Comparison of ENCODE assay signal across 10 cellular contexts in genomic region chr4:112312610-112313239, GRCh38. TPM values are rescaled to one million over a fixed set of nuclear protein-coding genes. Genes with fewer than 3 reads are reported as not detected.
DNase-seq lines count a peak whose midpoint lies in the region; ATAC-seq and TF ChIP-seq lines count a peak whose summit lies in the region.
"Had no signal": no experiment of that assay in that cellular context is flagged by ENCODE, and none has a peak within 500 bp of the region (broad histone marks: within the 10 kb centered on the region; RNA-seq: fewer than 3 reads in every experiment).

No MANE protein-coding gene starts in this region.

- TF ChIP-seq CTCF in neutrophil (IDR thresholded peaks at IDR 0.05) (no peak), HFFc6 (IDR thresholded peaks at IDR 0.05) (no peak)

- peak; percentile 58 to 62 for DNase-seq in Kasumi-1 (lab: John Stamatoyannopoulos, UW)
- no peak for DNase-seq in HFFc6
- DNase-seq in NCI-H146 (lab: John Stamatoyannopoulos, UW): no peak
- no peak for DNase-seq in dedifferentiated amniotic fluid mesenchymal stem cell (ENCODE audit: extremely low spot score)
- DNase-seq: activated naive CD4-positive, alpha-beta T cell; H9 had no signal

- H3K36me3 ChIP-seq in neutrophil: no peaks in the 10 kb centered on the region

- H3K4me3 ChIP-seq in neutrophil (ENCODE audit: low read depth in 1 of 2, low read length in 1 of 2): peak overlapping the region; percentile 36 to 46

- H3K27me3 Mint-ChIP-seq in HFFc6 (ENCODE audit: insufficient read depth): peaks cover 1% of the 10 kb centered on the region; the same call in 1 of the 2 replicates

- H3K4me1 Mint-ChIP-seq in HFFc6 (ENCODE audit: low read depth): peaks cover 5% of the 10 kb centered on the region; the same call in 1 of the 2 replicates

- peaks cover 5% of the 10 kb centered on the region; the same call in 1 of the 2 replicates for H3K36me3 Mint-ChIP-seq in HFFc6 (ENCODE audit: low read depth)

- no peak overlapping the region for H3K27ac Mint-ChIP-seq in HFFc6
- H3K27ac Mint-ChIP-seq: H9 had no signal

- H3K27me3 ChIP-seq in neutrophil: no peaks in the 10 kb centered on the region

- H3K27ac ChIP-seq in neutrophil: peak overlapping the region; percentile 81

- no peaks in the 10 kb centered on the region for H3K9me3 ChIP-seq in neutrophil

- H3K4me1 ChIP-seq in neutrophil (ENCODE audit: control insufficient read depth in 1 of 2, insufficient read depth in 1 of 2, low read depth in 1 of 2, low read length in 1 of 2): peaks cover 89 to 90% of the 10 kb centered on the region in 2 experiments

- H3K4me3 Mint-ChIP-seq in HFFc6: no peak overlapping the region
- H3K4me3 Mint-ChIP-seq: H9 had no signal

- no peaks in the 10 kb centered on the region for H3K9me3 Mint-ChIP-seq in HFFc6

- ATAC-seq in GM19035 (IDR thresholded peaks at IDR 0.05; ENCODE audit: unreplicated experiment): peak; percentile 95
- peak; percentile 95 for ATAC-seq in HG02623 (IDR thresholded peaks at IDR 0.05; ENCODE audit: unreplicated experiment)
- ATAC-seq: Panc1 had no signal

RNA-seq across cellular contexts. Expression of gene ALPK1, which starts 15.6 kb away (rescaled TPM):
- 1 to 10 TPM; 5.8 to 9.0 (median 7.8) TPM for total RNA-seq in HFFc6 (2021; fragmentation: NEBNext Ultra II Directional; extraction: Animal tissue kit (Norgen Biotek cat#: 25700))

RNA-seq across cellular contexts. Expression of gene TIFA, which starts 27.0 kb away (rescaled TPM):
- 1 to 10 TPM; 4.3 to 7.4 (median 6.4) TPM for total RNA-seq in HFFc6 (2021; fragmentation: NEBNext Ultra II Directional; extraction: Animal tissue kit (Norgen Biotek cat#: 25700))

Comparison
In these comparisons a context has a peak if more than half of its experiments do, and no peak if none do; other contexts are left out.
1. DNase-seq: peak in Kasumi-1 (2 of 2); none in HFFc6 (single experiment), NCI-H146 (single experiment) and dedifferentiated amniotic fluid mesenchymal stem cell (single experiment).